ENCODE assay signal across 1 cellular context in genomic region chr5:36206913-36207312, GRCh38.
TF ChIP-seq lines count a peak whose summit lies in the region.

No MANE protein-coding gene starts in this region.

TF ChIP-seq in WTC11, 78 proteins besides CTCF, POLR2A, EP300 and RAD21 (continued from another document):
- TF ChIP-seq PRDM15 (CRISPR knock-in tag; IDR thresholded peaks at IDR 0.05) (no peak), ATF2 (CRISPR knock-in tag; IDR thresholded peaks at IDR 0.05; ENCODE audit: borderline replicate concordance, low read depth) (no peak), ATF3 (CRISPR knock-in tag; conservative IDR thresholded peaks at IDR 0.05) (no peak)
